Comparison of ENCODE assay signal across 22 cellular contexts in the genomic region with DNA sequence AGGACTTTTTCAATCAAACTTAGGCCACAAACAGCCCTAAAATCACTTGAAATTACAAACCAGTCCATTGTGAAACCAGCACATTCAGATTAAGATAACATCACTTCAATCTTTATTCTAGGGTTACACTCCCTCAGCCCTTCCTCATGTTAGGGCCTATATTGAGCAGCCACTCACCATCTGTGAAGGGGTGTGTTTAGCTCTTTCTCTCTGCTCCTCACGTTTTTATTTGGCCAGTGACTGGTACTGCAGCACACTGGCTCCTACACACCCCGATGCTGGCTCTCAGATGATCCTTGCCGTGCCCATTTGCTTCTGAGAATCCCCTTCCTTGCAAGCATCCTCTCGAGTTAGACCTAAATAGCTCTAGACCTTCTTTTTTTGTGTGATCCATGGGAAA.
A peak's percentile ranks its signal among the peaks of the same experiment; 100 is the strongest.
DNase-seq lines count a peak whose midpoint lies in the region; ATAC-seq and TF ChIP-seq lines count a peak whose summit lies in the region.
"Had no signal": no experiment of that assay in that cellular context is flagged by ENCODE, and none has a peak within 500 bp of the region (broad histone marks: within the 10 kb centered on the region; RNA-seq: fewer than 3 reads in every experiment).

No MANE protein-coding gene starts in this region.

- DNase-seq in mammary epithelial cell, result no peak
- no peak for DNase-seq in MCF 10A (ENCODE audit: unreplicated experiment)
- peak; percentile 4 for DNase-seq in SK-N-DZ (ENCODE audit: low spot score)
- DNase-seq in foreskin keratinocyte, result no peak
- DNase-seq in smooth muscle cell (lab: John Stamatoyannopoulos, UW; ENCODE audit: unreplicated experiment), result no peak
- no peak for DNase-seq in kidney glomerular epithelial cell (lab: John Stamatoyannopoulos, UW)
- DNase-seq: AML-193; Calu3; CD8-positive, alpha-beta memory T cell; DMS53; EL; Karpas-422; MG63; NCI-H1417 treated with DMSO at 0.1 percent for 48 hours; NCI-H187 treated with DMSO at 0.1 percent for 48 hours; NCI-H345; NCI-H774; RPMI8226; SHP77 treated with DMSO at 0.1 percent for 48 hours had no signal

- TF ChIP-seq CTCF in mammary epithelial cell (conservative IDR thresholded peaks at IDR 0.05 in 1 of 2, IDR thresholded peaks at IDR 0.05 in 1 of 2; ENCODE audit: extremely low read depth in 1 of 2, insufficient read depth in 1 of 2, low read depth in 1 of 2, low read length in 2 of 2) (no peak), MCF 10A (IDR thresholded peaks at IDR 0.05; ENCODE audit: unreplicated experiment) (no peak), foreskin keratinocyte (conservative IDR thresholded peaks at IDR 0.05) (no peak), smooth muscle cell (IDR thresholded peaks at IDR 0.05; ENCODE audit: borderline replicate concordance, insufficient read depth, poor library complexity, severe bottlenecking) (no peak)

- no peak overlapping the region for H3K9ac ChIP-seq in mammary epithelial cell (ENCODE audit: insufficient read depth, low read length)
- H3K9ac ChIP-seq in smooth muscle cell (ENCODE audit: low read depth), result peak overlapping the region; percentile 86

- H3K36me3 ChIP-seq in mammary epithelial cell (ENCODE audit: insufficient read depth, low read length), result no peaks in the 10 kb centered on the region
- H3K36me3 ChIP-seq in smooth muscle cell (ENCODE audit: low read depth), result no peaks in the 10 kb centered on the region
- H3K36me3 ChIP-seq: MG63 had no signal

- no peaks in the 10 kb centered on the region for H3K27me3 Mint-ChIP-seq in MCF 10A (ENCODE audit: insufficient read depth, unreplicated experiment)

- H3K79me2 ChIP-seq in mammary epithelial cell (ENCODE audit: insufficient read depth, low read length), result no peaks in the 10 kb centered on the region
- H3K79me2 ChIP-seq in smooth muscle cell (ENCODE audit: low read depth), result no peaks in the 10 kb centered on the region

- peak overlapping the region; percentile 81 for H3K27ac ChIP-seq in mammary epithelial cell (ENCODE audit: insufficient read depth, low read depth, low read length)
- H3K27ac ChIP-seq in foreskin keratinocyte, result peak overlapping the region; percentile 100
- peak overlapping the region; percentile 98 for H3K27ac ChIP-seq in smooth muscle cell (ENCODE audit: low read depth)
- H3K27ac ChIP-seq: C4-2B had no signal

- H3K9me3 ChIP-seq in mammary epithelial cell (replicated peaks; ENCODE audit: insufficient read depth, low read length), result peaks cover 9% of the 10 kb centered on the region
- no peaks in the 10 kb centered on the region for H3K9me3 ChIP-seq in smooth muscle cell (replicated peaks; ENCODE audit: low read depth)
- H3K9me3 ChIP-seq: MG63 had no signal

- POLR2A ChIA-PET in MCF 10A (lab: Yijun Ruan, JAX), result interaction anchor here (0.6 kb wide), 1 partner anchor 391 kb away, joined by 3 read pairs; no protein-coding TSS in a partner anchor

- no peak overlapping the region for H3K4me3 Mint-ChIP-seq in MCF 10A (ENCODE audit: unreplicated experiment)
- H3K4me3 Mint-ChIP-seq: CD8-positive, alpha-beta memory T cell had no signal

- in situ Hi-C loops in mammary epithelial cell (cut with MboI; ENCODE audit: low sequenced_read_pairs in 2 of 2), result no loop called here

- H4K20me1 ChIP-seq in mammary epithelial cell (ENCODE audit: insufficient read depth, low read length) (no peaks in the 10 kb centered on the region), smooth muscle cell (ENCODE audit: low read depth) (no peaks in the 10 kb centered on the region)

- H3K4me2 ChIP-seq in mammary epithelial cell (ENCODE audit: insufficient read depth, low read depth, low read length) (peak overlapping the region; percentile 16), smooth muscle cell (peak overlapping the region; percentile 53)

- intact Hi-C loops in mammary epithelial cell (cut with micrococcal nuclease) (no loop called here), MCF 10A (cut with micrococcal nuclease) (no loop called here)

- H3K4me1 ChIP-seq in mammary epithelial cell (ENCODE audit: insufficient read depth, low read length) (peaks cover 22% of the 10 kb centered on the region), foreskin keratinocyte (peaks cover 42% of the 10 kb centered on the region), smooth muscle cell (ENCODE audit: low read depth) (peaks cover 8% of the 10 kb centered on the region)

- BruUV-seq in mammary epithelial cell (replicated peaks; lab: Mats Ljungman, UMichigan) (no TSS peak), MCF 10A (replicated peaks; lab: Mats Ljungman, UMichigan) (no TSS peak)

- ATAC-seq in foreskin keratinocyte (no peak), GM18873 (IDR thresholded peaks at IDR 0.05; ENCODE audit: low FRiP score, unreplicated experiment) (no peak), GM19395 (IDR thresholded peaks at IDR 0.05; ENCODE audit: unreplicated experiment) (no peak)

- H3K4me3 ChIP-seq in mammary epithelial cell (replicated peaks in 1 of 3; ENCODE audit: insufficient read depth in 1 of 3, low read depth in 2 of 3, low read length in 3 of 3) (no peak overlapping the region), smooth muscle cell (no peak overlapping the region)
- H3K4me3 ChIP-seq: MG63 had no signal

- dilution Hi-C loops in mammary epithelial cell (cut with HindIII; ENCODE audit: low sequenced_read_pairs), result no loop called here

- peaks cover 11% of the 10 kb centered on the region for H3K4me1 Mint-ChIP-seq in MCF 10A (ENCODE audit: insufficient read depth, unreplicated experiment)
- H3K4me1 Mint-ChIP-seq: CD8-positive, alpha-beta memory T cell had no signal

- H3K27ac Mint-ChIP-seq in MCF 10A (ENCODE audit: low read depth, unreplicated experiment), result no peak overlapping the region
- H3K27ac Mint-ChIP-seq: CD8-positive, alpha-beta memory T cell had no signal

- no peaks in the 10 kb centered on the region for H3K36me3 Mint-ChIP-seq in MCF 10A (ENCODE audit: insufficient read depth, unreplicated experiment)
- H3K36me3 Mint-ChIP-seq: CD8-positive, alpha-beta memory T cell had no signal

- H3K9me3 Mint-ChIP-seq in MCF 10A (ENCODE audit: unreplicated experiment), result no peaks in the 10 kb centered on the region

- WGBS in mammary epithelial cell (ENCODE audit: low coverage, missing lambda C conversion rate), result 93% methylated on average over 4 of the region's 4 CpGs
- 83% methylated on average over 4 of the region's 4 CpGs for WGBS in smooth muscle cell (ENCODE audit: low lambda C conversion rate)

- H2AFZ ChIP-seq in mammary epithelial cell (ENCODE audit: low read depth, low read length), result peak overlapping the region; percentile 40
- no peak overlapping the region for H2AFZ ChIP-seq in smooth muscle cell (ENCODE audit: low read depth)

- no peaks in the 10 kb centered on the region for H3K27me3 ChIP-seq in mammary epithelial cell (ENCODE audit: insufficient read depth, low read length)
- no peaks in the 10 kb centered on the region for H3K27me3 ChIP-seq in foreskin keratinocyte
- no peaks in the 10 kb centered on the region for H3K27me3 ChIP-seq in smooth muscle cell (ENCODE audit: low read depth)
- H3K27me3 ChIP-seq: MG63 had no signal

- H3F3A ChIP-seq in smooth muscle cell (ENCODE audit: low read depth), result no peaks in the 10 kb centered on the region

- CTCF ChIA-PET in mammary epithelial cell (lab: Charles Lee; ENCODE audit: low non-redundant PET), result no interaction called here
- CTCF ChIA-PET in MCF 10A (lab: Yijun Ruan, JAX), result interaction anchor here (0.5 to 1.2 kb wide), 4 partner anchors 19 to 662 kb away, joined by 3 to 5 read pairs (median 4); no protein-coding TSS in a partner anchor
